Comparison of ENCODE assay signal across 26 cellular contexts in genomic region chr2:23203383-23203782, GRCh38.
"Had no signal": no experiment of that assay in that cellular context is flagged by ENCODE, and none has a peak within 500 bp of the region (broad histone marks: within the 10 kb centered on the region; RNA-seq: fewer than 3 reads in every experiment).

No MANE protein-coding gene starts in this region.

- DNase-seq: effector CD8-positive, alpha-beta T cell; gastrocnemius medialis; heart right ventricle; hypothalamus; mammary epithelial cell; mucosa of descending colon; natural killer cell; occipital lobe; pancreas; spleen; stimulated activated CD4-positive, alpha-beta T cell treated with anti-CD3 and anti-CD28 coated beads, Interleukin-15, amount 100 ng/mL, for 24 hours; stimulated activated CD4-positive, alpha-beta T cell treated with anti-CD3 and anti-CD28 coated beads, Interleukin-1b, Interleukin-23, amount 100 ng/mL, for 48 hours; stimulated activated CD4-positive, alpha-beta T cell treated with anti-CD3 and anti-CD28 coated beads, Interleukin-4, amount 100 ng/mL, for 24 hours; tibial artery; upper lobe of left lung had no signal

- H3K27ac Mint-ChIP-seq: natural killer cell; stimulated activated memory B cell treated with anti-CD40 and anti-IgM and Interleukin-4, amounts not matched to agents 10 μg/mL and 1 μg/mL and 100 μg/mL, for 72 hours; stimulated activated naive CD8-positive, alpha-beta T cell treated with anti-CD3 and anti-CD28 coated beads, Interleukin-15, Interleukin-2, amounts not matched to agents 100 ng/mL and 50 ng/mL, for 24 hours had no signal

- H3K4me3 ChIP-seq: coronary artery, esophagus muscularis mucosa, gastrocnemius medialis, heart right ventricle, mucosa of descending colon, pancreas, prostate gland, spleen, tibial artery, upper lobe of left lung, vagina had no signal

- FAIRE-seq: endometrium, islet of Langerhans, pancreas had no signal

- H3K4me3 Mint-ChIP-seq: natural killer cell; neural crest cell; stimulated activated memory B cell treated with anti-CD40 and anti-IgM and Interleukin-4, amounts not matched to agents 10 μg/mL and 1 μg/mL and 100 μg/mL, for 72 hours; stimulated activated naive CD8-positive, alpha-beta T cell treated with anti-CD3 and anti-CD28 coated beads, Interleukin-15, Interleukin-2, amounts not matched to agents 100 ng/mL and 50 ng/mL, for 24 hours had no signal

- H3K9me3 ChIP-seq: gastrocnemius medialis, mucosa of descending colon, pancreas, prostate gland, vagina had no signal

- H3K27me3 ChIP-seq: esophagus muscularis mucosa, gastrocnemius medialis, pancreas, spleen, tibial artery, upper lobe of left lung, vagina had no signal

- H3K4me1 ChIP-seq: gastrocnemius medialis, heart right ventricle, pancreas, prostate gland, spleen, upper lobe of left lung, vagina had no signal

- H3K27ac ChIP-seq: coronary artery, esophagus muscularis mucosa, gastrocnemius medialis, heart right ventricle, pancreas, prostate gland, spleen, tibial artery, upper lobe of left lung, vagina had no signal

- H3K36me3 ChIP-seq: esophagus muscularis mucosa, gastrocnemius medialis, heart right ventricle, pancreas, prostate gland, spleen, tibial artery, upper lobe of left lung, vagina had no signal

- H3K4me1 Mint-ChIP-seq: natural killer cell; stimulated activated memory B cell treated with anti-CD40 and anti-IgM and Interleukin-4, amounts not matched to agents 10 μg/mL and 1 μg/mL and 100 μg/mL, for 72 hours had no signal

- H3K36me3 Mint-ChIP-seq: natural killer cell; stimulated activated memory B cell treated with anti-CD40 and anti-IgM and Interleukin-4, amounts not matched to agents 10 μg/mL and 1 μg/mL and 100 μg/mL, for 72 hours had no signal

- ATAC-seq: gastrocnemius medialis; heart right ventricle; left lobe of liver; mucosa of descending colon; natural killer cell; pancreas; sciatic nerve; stimulated activated memory B cell treated with anti-CD40 and anti-IgM and Interleukin-4, amounts not matched to agents 10 μg/mL and 1 μg/mL and 100 μg/mL, for 72 hours had no signal
